ENCODE assay signal across 9 cellular contexts in genomic region chr10:48606530-48607355, GRCh38. TPM values are rescaled to one million over a fixed set of nuclear protein-coding genes. Genes with fewer than 3 reads are reported as not detected.
DNase-seq lines count a peak whose midpoint lies in the region; ATAC-seq and TF ChIP-seq lines count a peak whose summit lies in the region.
"Had no signal": no experiment of that assay in that cellular context is flagged by ENCODE, and none has a peak within 500 bp of the region (broad histone marks: within the 10 kb centered on the region; RNA-seq: fewer than 3 reads in every experiment).

No MANE protein-coding gene starts in this region.

- peak; percentile 89 for DNase-seq in Daoy (ENCODE audit: low read depth)
- peak; percentile 100 for DNase-seq in RKO (ENCODE audit: low spot score)
- peak; percentile 94 for DNase-seq in fibroblast of gingiva (ENCODE audit: low read depth)
- peak; percentile 83 for DNase-seq in osteocyte (ENCODE audit: extremely low spot score, unreplicated experiment)
- DNase-seq in SK-N-DZ (ENCODE audit: low spot score), result no peak
- no peak for DNase-seq in hypothalamus (lab: John Stamatoyannopoulos, UW)
- no peak for DNase-seq in COR-L47 (lab: John Stamatoyannopoulos, UW)

- H3K36me3 Mint-ChIP-seq in osteocyte (ENCODE audit: unreplicated experiment), result no peaks in the 10 kb centered on the region
- H3K36me3 Mint-ChIP-seq: IgD-negative memory B cell had no signal

- H3K9me3 Mint-ChIP-seq in osteocyte (ENCODE audit: unreplicated experiment), result no peaks in the 10 kb centered on the region
- H3K9me3 Mint-ChIP-seq: IgD-negative memory B cell had no signal

- TF ChIP-seq CTCF in osteocyte (IDR thresholded peaks at IDR 0.05), result no peak

- no peaks in the 10 kb centered on the region for H3K27me3 Mint-ChIP-seq in osteocyte (ENCODE audit: unreplicated experiment)

- peaks cover 22% of the 10 kb centered on the region for H3K4me1 Mint-ChIP-seq in osteocyte (ENCODE audit: unreplicated experiment)

- ATAC-seq in HG02840 (IDR thresholded peaks at IDR 0.05; ENCODE audit: low FRiP score, unreplicated experiment), result no peak

- no peak overlapping the region for H3K4me3 Mint-ChIP-seq in osteocyte (ENCODE audit: unreplicated experiment)

- H3K27ac Mint-ChIP-seq in osteocyte (ENCODE audit: unreplicated experiment), result peak overlapping the region; percentile 55
- H3K27ac Mint-ChIP-seq: IgD-negative memory B cell had no signal

RNA-seq across cellular contexts. Expression of gene ARHGAP22, which starts 1.9 kb away (rescaled TPM):
- total RNA-seq in Daoy (2014; rRNA removed; shearing (Covaris generic)), result 6.2 and 17.1 TPM in 2 replicates
- total RNA-seq in osteocyte, result 0.64 and 1.1 TPM in 2 replicates
- polyA plus RNA-seq in SK-N-DZ (2014; cell fraction: cytosol; rRNA removed), result 9.1 and 10.3 TPM in 2 replicates
- 14.3 and 16.5 TPM in 2 replicates for polyA plus RNA-seq in SK-N-DZ (2014; cell fraction: nucleus; rRNA removed)

Comparison
In these comparisons a context has a peak if more than half of its experiments do, and no peak if none do; other contexts are left out.
1. DNase-seq: peak in Daoy (single experiment), RKO (single experiment), fibroblast of gingiva (single experiment) and osteocyte (single experiment); none in SK-N-DZ (single experiment), hypothalamus (0 of 51) and COR-L47 (single experiment).